31 cellular contexts compared by ENCODE assay signal in the genomic region with DNA sequence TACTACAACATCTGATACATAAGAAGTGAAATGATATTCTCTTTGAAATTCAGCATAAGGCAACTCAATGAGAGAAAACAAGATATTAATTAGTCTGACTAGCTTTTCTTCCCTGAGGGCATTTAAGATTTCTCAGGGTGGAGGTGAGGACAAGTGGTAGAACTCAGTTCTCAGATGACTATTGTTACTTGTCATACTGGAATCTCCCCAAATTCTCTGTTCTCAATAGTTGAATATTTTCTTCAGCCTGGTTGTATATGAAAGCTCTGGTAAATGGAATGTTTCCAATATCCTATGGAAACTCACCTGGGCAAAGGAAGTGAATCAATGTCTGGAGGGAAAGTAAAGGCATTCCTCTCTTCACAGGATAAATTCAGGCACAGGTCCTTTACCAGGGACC. TPM values are rescaled to one million over a fixed set of nuclear protein-coding genes. Genes with fewer than 3 reads are reported as not detected.
DNase-seq lines count a peak whose midpoint lies in the region; FAIRE-seq and TF ChIP-seq lines count a peak whose summit lies in the region.
"Had no signal": no experiment of that assay in that cellular context is flagged by ENCODE, and none has a peak within 500 bp of the region (broad histone marks: within the 10 kb centered on the region; RNA-seq: fewer than 3 reads in every experiment).

No MANE protein-coding gene starts in this region.

- H3K27ac ChIP-seq in breast epithelium (no peak overlapping the region), keratinocyte (ENCODE audit: control insufficient read depth, insufficient read depth, low read length) (peak overlapping the region; percentile 67), RWPE1 (no peak overlapping the region)
- H3K27ac ChIP-seq: BLaER1 treated with 17β-estradiol and CSF1 and Interleukin-3, amounts not matched to agents 10 nM and 100 nM; skin epidermis; thoracic aorta; vagina had no signal

- no peak overlapping the region for H2AFZ ChIP-seq in keratinocyte (ENCODE audit: control insufficient read depth, low read length)

- POLR2A ChIA-PET in MCF 10A (lab: Yijun Ruan, JAX) (interaction anchor here (0.7 to 5.0 kb wide), 5 partner anchors 19 to 45 kb away, joined by 3 to 52 read pairs (median 4); no protein-coding TSS in a partner anchor), Caco-2 (lab: Charles Lee) (no interaction called here), RWPE1 (lab: Yijun Ruan, JAX; ENCODE audit: low non-redundant PET) (interaction anchor here (0.7 kb wide), 1 partner anchor 62 kb away, joined by 3 read pairs; no protein-coding TSS in a partner anchor)

- H3K36me3 Mint-ChIP-seq in MCF 10A (ENCODE audit: insufficient read depth, unreplicated experiment) (no peaks in the 10 kb centered on the region), Caco-2 (ENCODE audit: insufficient read depth, unreplicated experiment) (peaks cover under 1% of the 10 kb centered on the region)

- no peaks in the 10 kb centered on the region for H3K9me1 ChIP-seq in keratinocyte (ENCODE audit: control insufficient read depth, extremely low read depth, insufficient read depth, low read length)

- peaks cover 0 to 1% of the 10 kb centered on the region in 2 donors for H3K4me1 ChIP-seq in breast epithelium
- peaks cover 35% of the 10 kb centered on the region for H3K4me1 ChIP-seq in keratinocyte (ENCODE audit: control insufficient read depth, extremely low read depth, insufficient read depth, low read length)
- peaks cover 4% of the 10 kb centered on the region; the same call in 1 of the 2 replicates for H3K4me1 ChIP-seq in Caco-2

- H3K27me3 Mint-ChIP-seq in MCF 10A (ENCODE audit: insufficient read depth, unreplicated experiment) (no peaks in the 10 kb centered on the region), Caco-2 (ENCODE audit: insufficient read depth, unreplicated experiment) (no peaks in the 10 kb centered on the region)

- peaks cover 25% of the 10 kb centered on the region for H3K4me1 Mint-ChIP-seq in MCF 10A (ENCODE audit: insufficient read depth, unreplicated experiment)
- peaks cover 3% of the 10 kb centered on the region for H3K4me1 Mint-ChIP-seq in Caco-2 (ENCODE audit: low read depth, unreplicated experiment)

- no peak for FAIRE-seq in keratinocyte (lab: Jason Lieb, UNC)
- FAIRE-seq: HepG2, TTC549 had no signal

- H3K4me3 Mint-ChIP-seq in MCF 10A (ENCODE audit: unreplicated experiment) (no peak overlapping the region), Caco-2 (ENCODE audit: unreplicated experiment) (no peak overlapping the region)
- H3K4me3 Mint-ChIP-seq: HFFc6 had no signal

- TF ChIP-seq CTCF in MCF 10A (IDR thresholded peaks at IDR 0.05; ENCODE audit: unreplicated experiment) (no peak), breast epithelium (IDR thresholded peaks at IDR 0.05) (no peak), keratinocyte (optimal IDR thresholded peaks at IDR 0.05 in 1 of 3, IDR thresholded peaks at IDR 0.05 in 1 of 3, conservative IDR thresholded peaks at IDR 0.05 in 1 of 3; ENCODE audit: extremely low read depth in 1 of 3, insufficient read depth in 2 of 3, low read length in 3 of 3) (no peak), Caco-2 (IDR thresholded peaks at IDR 0.05; ENCODE audit: insufficient read depth in 1 of 2, low read depth in 1 of 2, low read length in 1 of 2, severe bottlenecking in 1 of 2, unreplicated experiment in 1 of 2) (no peak), RWPE1 (conservative IDR thresholded peaks at IDR 0.05; ENCODE audit: low read depth) (no peak)

- intact Hi-C loops in MCF 10A (cut with micrococcal nuclease): no loop called here
- intact Hi-C loops in breast epithelium (cut with DNase I; ENCODE audit: low total_unique reads): loop anchor here (5.0 kb wide), 1 partner anchor 35 kb away; no protein-coding TSS in a partner anchor
- intact Hi-C loops in Caco-2 (cut with micrococcal nuclease; ENCODE audit: unreplicated experiment): no loop called here

- dilution Hi-C loops in keratinocyte (cut with MboI; ENCODE audit: extremely low pct_ligation_motif_present, low sequenced_read_pairs): no loop called here

- H3K9ac ChIP-seq in keratinocyte (ENCODE audit: control insufficient read depth, extremely low read depth, insufficient read depth, low read length): peak overlapping the region; percentile 45
- H3K9ac ChIP-seq: BLaER1 treated with 17β-estradiol and CSF1 and Interleukin-3, amounts not matched to agents 10 nM and 100 nM had no signal

- BruUV-seq in MCF 10A (replicated peaks; lab: Mats Ljungman, UMichigan) (no TSS peak), Caco-2 (replicated peaks; lab: Mats Ljungman, UMichigan) (no TSS peak)

- CTCF ChIA-PET in MCF 10A (lab: Yijun Ruan, JAX): interaction anchor here (0.6 to 33.3 kb wide), 9 partner anchors 9 to 58 kb away, joined by 3 to 982 read pairs (median 35); a partner anchor contains a TSS
- CTCF ChIA-PET in Caco-2 (lab: Charles Lee): interaction anchor here (5.4 kb wide), 1 partner anchor 38 kb away, joined by 142 read pairs; no protein-coding TSS in a partner anchor
- CTCF ChIA-PET in RWPE1 (lab: Yijun Ruan, JAX): interaction anchor here (5.7 kb wide), 1 partner anchor 39 kb away, joined by 170 read pairs; no protein-coding TSS in a partner anchor

- no peak overlapping the region for H3K4me3 ChIP-seq in breast epithelium
- no peak overlapping the region for H3K4me3 ChIP-seq in keratinocyte (ENCODE audit: control insufficient read depth in 2 of 3, extremely low read depth in 1 of 3, insufficient read depth in 2 of 3, low read depth in 1 of 3, low read length in 3 of 3)
- no peak overlapping the region for H3K4me3 ChIP-seq in Caco-2 (ENCODE audit: low read depth, low read length)
- H3K4me3 ChIP-seq: BLaER1 treated with 17β-estradiol and CSF1 and Interleukin-3, amounts not matched to agents 10 nM and 100 nM; skin epidermis; thoracic aorta; vagina had no signal

- no peak overlapping the region for H3K27ac Mint-ChIP-seq in MCF 10A (ENCODE audit: low read depth, unreplicated experiment)
- H3K27ac Mint-ChIP-seq in Caco-2 (ENCODE audit: unreplicated experiment): no peak overlapping the region
- H3K27ac Mint-ChIP-seq: activated T-helper 2 cell treated with anti-CD3 and anti-CD28 coated beads, Interferon-gamma antibody, Interleukin-2, Interleukin-4, amounts not matched to agents 10 μg/mL and 5 μg/mL and 100 μg/mL, durations not matched to agents 14 hours and 24 hours and 36 hours; HFFc6 had no signal

- no peak for TF ChIP-seq POLR2A in breast epithelium (IDR thresholded peaks at IDR 0.05)

- no peaks in the 10 kb centered on the region for H3K27me3 ChIP-seq in breast epithelium
- no peaks in the 10 kb centered on the region for H3K27me3 ChIP-seq in keratinocyte (ENCODE audit: control insufficient read depth, extremely low read depth, insufficient read depth, low read length)
- H3K27me3 ChIP-seq in Caco-2 (replicated peaks; ENCODE audit: control insufficient read depth, insufficient read depth, low read length): no peaks in the 10 kb centered on the region
- H3K27me3 ChIP-seq: BLaER1 treated with 17β-estradiol and CSF1 and Interleukin-3, amounts not matched to agents 10 nM and 100 nM; vagina had no signal

- no peaks in the 10 kb centered on the region for H3K36me3 ChIP-seq in breast epithelium
- no peaks in the 10 kb centered on the region for H3K36me3 ChIP-seq in keratinocyte (ENCODE audit: control insufficient read depth in 2 of 2, extremely low read depth in 1 of 2, insufficient read depth in 2 of 2, low read length in 2 of 2)
- H3K36me3 ChIP-seq in Caco-2 (ENCODE audit: control insufficient read depth, insufficient read depth, low read length): no peaks in the 10 kb centered on the region
- H3K36me3 ChIP-seq: BLaER1 treated with 17β-estradiol and CSF1 and Interleukin-3, amounts not matched to agents 10 nM and 100 nM; thoracic aorta; vagina had no signal

- no peaks in the 10 kb centered on the region for H3K9me3 ChIP-seq in breast epithelium
- H3K9me3 ChIP-seq in keratinocyte (ENCODE audit: control insufficient read depth, low read depth, low read length): no peaks in the 10 kb centered on the region
- no peaks in the 10 kb centered on the region for H3K9me3 ChIP-seq in Caco-2
- H3K9me3 ChIP-seq: BLaER1 treated with 17β-estradiol and CSF1 and Interleukin-3, amounts not matched to agents 10 nM and 100 nM; thoracic aorta; vagina had no signal

- peak overlapping the region; percentile 48 for H3K4me2 ChIP-seq in keratinocyte (ENCODE audit: control insufficient read depth, extremely low read depth, insufficient read depth, low read depth, low read length)
- H3K4me2 ChIP-seq: BLaER1 treated with 17β-estradiol and CSF1 and Interleukin-3, amounts not matched to agents 10 nM and 100 nM had no signal

- H4K20me1 ChIP-seq in keratinocyte (ENCODE audit: control insufficient read depth, extremely low read depth, insufficient read depth, low read length): no peaks in the 10 kb centered on the region
- H4K20me1 ChIP-seq: BLaER1 treated with 17β-estradiol and CSF1 and Interleukin-3, amounts not matched to agents 10 nM and 100 nM had no signal

- DNase-seq in MCF 10A (ENCODE audit: unreplicated experiment) (peak; percentile 13), breast epithelium (ENCODE audit: low spot score in 2 of 2) (no peak), M059J (ENCODE audit: low read depth) (peak; percentile 59), keratinocyte (ENCODE audit: low read depth, low spot score) (peak; percentile 75), Caco-2 (no peak), RWPE1 (ENCODE audit: low spot score) (no peak), NCI-H187 treated with DMSO at 0.1 percent for 48 hours (lab: John Stamatoyannopoulos, UW) (no peak)
- no peak for DNase-seq in stimulated activated CD4-positive, alpha-beta T cell treated with anti-CD3 and anti-CD28 coated beads, Interleukin-4, amount 100 ng/mL, for 4 hours
- DNase-seq: activated CD4-positive, alpha-beta T cell treated with anti-CD3 and anti-CD28 coated beads for 1 hour; cerebellar nuclear complex; DMS79 treated with DMSO at 0.1 percent for 48 hours; head of caudate nucleus; HFFc6; left colon; mesenchymal stem cell; NCI-H1092 treated with DMSO at 0.1 percent for 48 hours; NCI-H1930; NCI-H526 treated with DMSO at 0.1 percent for 48 hours; occipital lobe had no signal

- H3K79me2 ChIP-seq in keratinocyte (ENCODE audit: control insufficient read depth, insufficient read depth, low read length): no peaks in the 10 kb centered on the region

- H3K9me3 Mint-ChIP-seq in MCF 10A (ENCODE audit: unreplicated experiment): no peaks in the 10 kb centered on the region
- H3K9me3 Mint-ChIP-seq in Caco-2 (ENCODE audit: unreplicated experiment): no peaks in the 10 kb centered on the region
- H3K9me3 Mint-ChIP-seq: activated T-helper 2 cell treated with anti-CD3 and anti-CD28 coated beads, Interferon-gamma antibody, Interleukin-2, Interleukin-4, amounts not matched to agents 10 μg/mL and 5 μg/mL and 100 μg/mL, durations not matched to agents 14 hours and 24 hours and 36 hours; HFFc6 had no signal

RNA-seq across cellular contexts. Expression of a gene that starts 18.2 kb away (rescaled TPM):
- 110 and 184 TPM in 2 replicates for total RNA-seq in MCF 10A (2022)
- total RNA-seq in breast epithelium: 100 to 1,000 TPM in 1 of 3 donors, 10 to 100 TPM in 2; 30.4 to 135 (median 81.9) TPM
- total RNA-seq in M059J (2014; rRNA removed; shearing (Covaris generic)): 419 and 625 TPM in 2 replicates
- 47.9 to 107 TPM (median 68.0 TPM) in 3 replicates for polyA plus RNA-seq in keratinocyte
- polyA plus RNA-seq in keratinocyte (2011; ENCODE audit: low read depth): 14.5 TPM
- 25.2 and 31.4 TPM in 2 replicates for polyA plus RNA-seq in keratinocyte (2011; cell fraction: cytosol; rRNA removed)
- 168 and 190 TPM in 2 replicates for polyA plus RNA-seq in keratinocyte (2011; cell fraction: nucleus; rRNA removed)
- polyA plus RNA-seq in keratinocyte (2012; ENCODE audit: low replicate concordance): 38.3 and 109 TPM in 2 replicates
- 127 to 228 TPM (median 141 TPM) in 3 replicates for polyA minus RNA-seq in keratinocyte
- polyA minus RNA-seq in keratinocyte (2011; cell fraction: cytosol; rRNA and poly(A)+ RNA removed): 88.1 TPM
- 246 and 280 TPM in 2 replicates for polyA minus RNA-seq in keratinocyte (2011; cell fraction: nucleus; rRNA and poly(A)+ RNA removed)
- 17.3 and 22.3 TPM in 2 replicates for total RNA-seq in Caco-2 (2022)

RNA-seq across cellular contexts. Expression of a gene that starts 36.2 kb away (rescaled TPM):
- total RNA-seq in MCF 10A (2022) (not detected in 2 replicates), breast epithelium (1 to 10 TPM in 1 of 3 donors, under 1 TPM in 1, not detected in 1; 0.96 to 1.3 TPM), Caco-2 (2022) (not detected in 2 replicates)
- not detected in 2 replicates for total RNA-seq in M059J (2014; rRNA removed; shearing (Covaris generic))
- polyA plus RNA-seq in keratinocyte: 0.10 TPM in 1 of 3 replicates, not detected in the others
- polyA plus RNA-seq in keratinocyte (2011; ENCODE audit: low read depth): not detected
- not detected in 2 replicates for polyA plus RNA-seq in keratinocyte (2011; cell fraction: cytosol; rRNA removed)
- polyA plus RNA-seq in keratinocyte (2011; cell fraction: nucleus; rRNA removed): not detected in 2 replicates
- polyA plus RNA-seq in keratinocyte (2012; ENCODE audit: low replicate concordance): not detected in 2 replicates
- polyA minus RNA-seq in keratinocyte: not detected in 3 replicates
- polyA minus RNA-seq in keratinocyte (2011; cell fraction: cytosol; rRNA and poly(A)+ RNA removed): not detected
- polyA minus RNA-seq in keratinocyte (2011; cell fraction: nucleus; rRNA and poly(A)+ RNA removed): not detected in 2 replicates
- total RNA-seq: epithelial cell of proximal tubule, HepG2, HFFc6, LHCN-M2, myocyte, pulmonary artery endothelial cell, thoracic aorta had no signal
- polyA plus RNA-seq: AG04450, HepG2 had no signal

RNA-seq across cellular contexts. Expression of a gene that starts 52.7 kb away (rescaled TPM):
- total RNA-seq in MCF 10A (2022) (8.3 and 9.0 TPM in 2 replicates), breast epithelium (10 to 100 TPM in 2 of 3 donors, 1 to 10 TPM in 1; 8.9 to 18.4 (median 10.5) TPM), Caco-2 (2022) (8.4 and 9.4 TPM in 2 replicates)
- 0.71 and 4.6 TPM in 2 replicates for total RNA-seq in M059J (2014; rRNA removed; shearing (Covaris generic))
- polyA plus RNA-seq in keratinocyte: 11.4 to 20.1 TPM (median 13.3 TPM) in 3 replicates
- 64.8 TPM for polyA plus RNA-seq in keratinocyte (2011; ENCODE audit: low read depth)
- polyA plus RNA-seq in keratinocyte (2011; cell fraction: cytosol; rRNA removed): 18.1 and 42.4 TPM in 2 replicates
- polyA plus RNA-seq in keratinocyte (2011; cell fraction: nucleus; rRNA removed): 25.2 and 35.8 TPM in 2 replicates
- 77.0 and 80.7 TPM in 2 replicates for polyA plus RNA-seq in keratinocyte (2012; ENCODE audit: low replicate concordance)
- polyA minus RNA-seq in keratinocyte: 16.2 to 88.2 TPM (median 23.5 TPM) in 3 replicates
- polyA minus RNA-seq in keratinocyte (2011; cell fraction: cytosol; rRNA and poly(A)+ RNA removed): 58.1 TPM
- polyA minus RNA-seq in keratinocyte (2011; cell fraction: nucleus; rRNA and poly(A)+ RNA removed): 26.4 and 36.5 TPM in 2 replicates

Comparison
In these comparisons a context has a peak if more than half of its experiments do, and no peak if none do; other contexts are left out.
1. DNase-seq: peak in MCF 10A (single experiment), M059J (single experiment) and keratinocyte (single experiment); none in breast epithelium (0 of 2), Caco-2 (0 of 2), RWPE1 (single experiment), NCI-H187 treated with DMSO at 0.1 percent for 48 hours (single experiment) and stimulated activated CD4-positive, alpha-beta T cell treated with anti-CD3 and anti-CD28 coated beads, Interleukin-4, amount 100 ng/mL, for 4 hours (0 of 2).